13 cellular contexts compared by ENCODE assay signal in the genomic region with DNA sequence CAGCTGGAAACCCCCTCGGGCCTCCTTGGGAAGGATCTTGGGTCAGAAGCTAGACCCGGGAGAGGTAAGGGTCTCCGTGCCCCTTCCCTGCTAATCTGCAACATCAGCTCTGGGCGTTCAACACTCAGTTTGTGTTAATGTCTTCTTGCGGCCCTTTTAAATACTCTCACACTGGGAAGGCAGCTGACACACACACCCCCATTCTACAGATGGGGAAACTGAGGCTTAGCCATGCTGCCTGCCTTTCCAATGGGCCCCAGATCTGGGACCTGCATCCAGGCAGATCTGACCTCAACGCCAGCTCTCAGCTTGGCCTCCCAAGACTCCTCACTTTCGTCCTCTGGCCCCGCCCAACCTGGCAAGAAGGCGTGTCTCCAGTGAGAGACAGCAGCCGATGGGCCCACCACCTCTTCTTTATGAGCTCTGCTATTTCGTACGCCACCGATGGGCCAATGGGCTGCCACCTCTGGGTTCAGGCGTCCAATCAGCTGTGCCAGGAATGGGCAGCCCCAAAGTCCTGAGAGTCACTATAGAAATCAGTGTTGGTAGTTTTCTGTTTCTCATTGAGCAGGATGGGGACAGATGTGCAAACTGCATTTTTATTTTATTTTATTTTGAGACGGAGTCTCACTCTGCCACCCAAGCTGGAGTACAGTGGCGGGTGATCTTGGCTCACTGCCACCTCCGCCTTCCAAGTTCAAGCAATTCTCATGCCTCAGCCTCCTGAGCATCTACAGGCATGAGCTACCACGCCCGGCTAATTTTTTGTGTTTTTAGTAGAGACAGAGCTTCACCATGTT. TPM values are rescaled to one million over a fixed set of nuclear protein-coding genes. Genes with fewer than 3 reads are reported as not detected.
A peak's percentile ranks its signal among the peaks of the same experiment; 100 is the strongest.
DNase-seq lines count a peak whose midpoint lies in the region; ATAC-seq and TF ChIP-seq lines count a peak whose summit lies in the region.
"Had no signal": no experiment of that assay in that cellular context is flagged by ENCODE, and none has a peak within 500 bp of the region (broad histone marks: within the 10 kb centered on the region; RNA-seq: fewer than 3 reads in every experiment).

No MANE protein-coding gene starts in this region.

- H3K27me3 Mint-ChIP-seq in CD14-positive monocyte (ENCODE audit: low read depth in 3 of 3) (no peaks in the 10 kb centered on the region), chondrocyte (ENCODE audit: low read depth) (no peaks in the 10 kb centered on the region)
- no peaks in the 10 kb centered on the region for H3K27me3 Mint-ChIP-seq in natural killer cell treated with Interleukin-12 subunit alpha and Interleukin-12 subunit beta and Interleukin-15 and Interleukin-18, amount 100 ng/mL, for 72 hours

- peaks cover 0 to 3% (median 0%) of the 10 kb centered on the region in 7 donors for H3K9me3 Mint-ChIP-seq in CD14-positive monocyte
- H3K9me3 Mint-ChIP-seq in chondrocyte (ENCODE audit: low read depth): no peaks in the 10 kb centered on the region
- no peaks in the 10 kb centered on the region for H3K9me3 Mint-ChIP-seq in natural killer cell treated with Interleukin-12 subunit alpha and Interleukin-12 subunit beta and Interleukin-15 and Interleukin-18, amount 100 ng/mL, for 72 hours

- H3K4me3 Mint-ChIP-seq in CD14-positive monocyte (no peak overlapping the region), chondrocyte (ENCODE audit: unreplicated experiment) (no peak overlapping the region)
- H3K4me3 Mint-ChIP-seq in natural killer cell treated with Interleukin-12 subunit alpha and Interleukin-12 subunit beta and Interleukin-15 and Interleukin-18, amount 100 ng/mL, for 72 hours: peak overlapping the region; percentile 65

- TF ChIP-seq CTCF in CD14-positive monocyte (IDR thresholded peaks at IDR 0.05) (no peak), chondrocyte (IDR thresholded peaks at IDR 0.05) (no peak)

- H3K27me3 ChIP-seq in H7 (ENCODE audit: control insufficient read depth, insufficient read depth, low read length): no peaks in the 10 kb centered on the region
- H3K27me3 ChIP-seq: cardiac muscle cell had no signal

- H3K36me3 ChIP-seq in H7 (replicated peaks; ENCODE audit: control insufficient read depth, insufficient read depth, low read length): peaks cover 5% of the 10 kb centered on the region
- H3K36me3 ChIP-seq: cardiac muscle cell had no signal

- H3K27ac Mint-ChIP-seq in CD14-positive monocyte (peak overlapping the region in 6 of 7 donors; percentile 21 to 89 (median 70)), chondrocyte (ENCODE audit: unreplicated experiment) (peak overlapping the region; percentile 17)
- peak overlapping the region; percentile 92 to 98 for H3K27ac Mint-ChIP-seq in natural killer cell treated with Interleukin-12 subunit alpha and Interleukin-12 subunit beta and Interleukin-15 and Interleukin-18, amount 100 ng/mL, for 72 hours

- intact Hi-C loops in CD14-positive monocyte (cut with micrococcal nuclease): loop anchor here in 1 of 2 donors (5.0 kb wide), 1 partner anchor 44 kb away; the partner anchor contains the start of gene DNM2

- ATAC-seq in natural killer cell treated with Interleukin-12 subunit alpha and Interleukin-12 subunit beta and Interleukin-15 and Interleukin-18, amount 100 ng/mL, for 72 hours: no peak
- no peak for ATAC-seq in GM21717 (IDR thresholded peaks at IDR 0.05; ENCODE audit: unreplicated experiment)

- no peak overlapping the region for H3K4me3 ChIP-seq in H7 (ENCODE audit: insufficient read depth, low read depth, low read length)
- H3K4me3 ChIP-seq: cardiac muscle cell, SK-N-MC had no signal

- H3K4me1 Mint-ChIP-seq in CD14-positive monocyte (peaks cover 59% of the 10 kb centered on the region), chondrocyte (ENCODE audit: low read depth) (peaks cover 48% of the 10 kb centered on the region)
- peaks cover 67 to 69% of the 10 kb centered on the region in 2 donors for H3K4me1 Mint-ChIP-seq in natural killer cell treated with Interleukin-12 subunit alpha and Interleukin-12 subunit beta and Interleukin-15 and Interleukin-18, amount 100 ng/mL, for 72 hours (ENCODE audit: low read depth in 2 of 2)

- DNase-seq in CD14-positive monocyte (ENCODE audit: low spot score) (no peak), H7 (peak; percentile 66), chondrocyte (ENCODE audit: low spot score) (no peak), NCI-H146 treated with DMSO at 0.1 percent for 48 hours (lab: John Stamatoyannopoulos, UW; ENCODE audit: unreplicated experiment) (no peak), NCI-H128 (lab: John Stamatoyannopoulos, UW; ENCODE audit: unreplicated experiment) (no peak)
- no peak for DNase-seq in natural killer cell treated with Interleukin-12 subunit alpha and Interleukin-12 subunit beta and Interleukin-15 and Interleukin-18, amount 100 ng/mL, for 72 hours (ENCODE audit: low spot score)
- no peak for DNase-seq in stimulated activated CD4-positive, alpha-beta T cell treated with anti-CD3 and anti-CD28 coated beads, Interleukin-2, amount 100 ng/mL, for 24 hours
- DNase-seq: GOT3; NCI-H524 treated with DMSO at 0.1 percent for 48 hours; stimulated activated CD4-positive, alpha-beta T cell treated with anti-CD3 and anti-CD28 coated beads, Interleukin-15, amount 100 ng/mL, for 24 hours had no signal

- peaks cover 28 to 61% of the 10 kb centered on the region in 2 donors for H3K36me3 Mint-ChIP-seq in CD14-positive monocyte
- peaks cover 6% of the 10 kb centered on the region for H3K36me3 Mint-ChIP-seq in chondrocyte (ENCODE audit: low read depth)
- peaks cover 10% of the 10 kb centered on the region for H3K36me3 Mint-ChIP-seq in natural killer cell treated with Interleukin-12 subunit alpha and Interleukin-12 subunit beta and Interleukin-15 and Interleukin-18, amount 100 ng/mL, for 72 hours

RNA-seq across cellular contexts. Expression of gene DNM2, which starts 43.8 kb away (rescaled TPM):
- polyA plus RNA-seq in CD14-positive monocyte: 10 to 100 TPM; 53.0 to 69.5 TPM
- total RNA-seq in H7 (2014; rRNA removed; shearing (Covaris generic)): 77.6 and 89.9 TPM in 2 replicates
- 106 to 125 TPM (median 116 TPM) in 3 replicates for total RNA-seq in chondrocyte
- total RNA-seq in natural killer cell treated with Interleukin-12 subunit alpha and Interleukin-12 subunit beta and Interleukin-15 and Interleukin-18, amount 100 ng/mL, for 72 hours: 100 to 1,000 TPM; 403 to 422 TPM

Comparison
In these comparisons a context has a peak if more than half of its experiments do, and no peak if none do; other contexts are left out.
1. H3K27ac Mint-ChIP-seq: peak in every context shown above with its lines; median percentile 95 in natural killer cell treated with Interleukin-12 subunit alpha and Interleukin-12 subunit beta and Interleukin-15 and Interleukin-18, amount 100 ng/mL, for 72 hours; 70 in CD14-positive monocyte; 17 in chondrocyte.